In genomic region chr4:177853198-177853597, GRCh38 we compare ENCODE assay signal across 36 cellular contexts.
"Had no signal": no experiment of that assay in that cellular context is flagged by ENCODE, and none has a peak within 500 bp of the region (broad histone marks: within the 10 kb centered on the region; RNA-seq: fewer than 3 reads in every experiment).

No MANE protein-coding gene starts in this region.

- H3K9me3 Mint-ChIP-seq: activated CD4-positive, alpha-beta memory T cell treated with anti-CD3 and anti-CD28 coated beads for 36 hours; activated CD4-positive, alpha-beta T cell treated with anti-CD3 and anti-CD28 coated beads, Interleukin-2, amount 10 ng/mL, durations not matched to agents 24 days and 14 days; activated naive CD4-positive, alpha-beta T cell treated with anti-CD3 and anti-CD28 coated beads for 36 hours; activated T-helper 17 cell treated with anti-CD3 and anti-CD28 coated beads, Interleukin-2, amount 50 U/mL, for 72 hours; T-helper 1 cell treated with Interleukin-12 subunit alpha and Interleukin-12 subunit beta and Interleukin-4 antibody, amounts not matched to agents 30 μg/mL and 1 μg/mL, for 36 hours had no signal

- H3K27me3 ChIP-seq: adrenal gland, body of pancreas, brain microvascular endothelial cell, breast epithelium had no signal

- H3K27ac ChIP-seq: adrenal gland, body of pancreas, brain microvascular endothelial cell, breast epithelium, VCaP had no signal

- H3K4me1 ChIP-seq: adrenal gland, body of pancreas, breast epithelium had no signal

- H3K27me3 Mint-ChIP-seq: activated B cell treated with CpG ODN at 0.5 μM for 24 hours; activated CD4-positive, alpha-beta memory T cell treated with anti-CD3 and anti-CD28 coated beads for 36 hours; activated CD4-positive, alpha-beta T cell treated with anti-CD3 and anti-CD28 coated beads, Interleukin-2, amount 10 ng/mL, durations not matched to agents 24 days and 14 days; activated CD8-positive, alpha-beta T cell treated with anti-CD3 and anti-CD28 coated beads for 36 hours; activated naive CD8-positive, alpha-beta T cell treated with anti-CD3 and anti-CD28 coated beads for 36 hours; activated T-helper 17 cell treated with anti-CD3 and anti-CD28 coated beads, Interleukin-2, amount 50 U/mL, for 72 hours had no signal

- H3K4me3 Mint-ChIP-seq: activated B cell treated with CpG ODN at 0.5 μM for 24 hours; activated CD4-positive, alpha-beta memory T cell treated with anti-CD3 and anti-CD28 coated beads for 36 hours; activated CD4-positive, alpha-beta T cell treated with anti-CD3 and anti-CD28 coated beads, Interleukin-2, amount 10 ng/mL, durations not matched to agents 24 days and 14 days; activated CD8-positive, alpha-beta T cell treated with anti-CD3 and anti-CD28 coated beads for 36 hours; activated naive CD4-positive, alpha-beta T cell treated with anti-CD3 and anti-CD28 coated beads for 36 hours; activated naive CD8-positive, alpha-beta T cell treated with anti-CD3 and anti-CD28 coated beads for 36 hours; activated T-cell treated with anti-CD3 and anti-CD28 coated beads, Interleukin-2, amount 50 U/mL, for 4 hours; activated T-cell treated with anti-CD3 and anti-CD28 coated beads, Interleukin-2, amount 50 U/mL, for 72 hours; activated T-helper 1 cell treated with anti-CD3 and anti-CD28 coated beads, Interleukin-12 subunit alpha, Interleukin-12 subunit beta, Interleukin-2, Interleukin-4 antibody, amounts not matched to agents 30 ng/mL and 10 ng/mL and 1 ng/mL, durations not matched to agents 14 hours and 24 hours and 36 hours; activated T-helper 17 cell treated with anti-CD3 and anti-CD28 coated beads, Interleukin-2, amount 50 U/mL, for 72 hours; T-helper 1 cell treated with Interleukin-12 subunit alpha and Interleukin-12 subunit beta and Interleukin-4 antibody, amounts not matched to agents 30 μg/mL and 1 μg/mL, for 36 hours; T-helper 2 cell treated with Interferon-gamma antibody and Interleukin-4, amounts not matched to agents 5 μg/mL and 100 μg/mL, for 36 hours had no signal

- H3K4me3 ChIP-seq: adrenal gland, body of pancreas, breast epithelium had no signal

- H3K36me3 ChIP-seq: adrenal gland, brain microvascular endothelial cell, breast epithelium had no signal

- H3K36me3 Mint-ChIP-seq: activated CD4-positive, alpha-beta memory T cell treated with anti-CD3 and anti-CD28 coated beads for 36 hours; activated naive CD4-positive, alpha-beta T cell treated with anti-CD3 and anti-CD28 coated beads, Interleukin-2, amount 50 U/mL, for 72 hours; activated naive CD8-positive, alpha-beta T cell treated with anti-CD3 and anti-CD28 coated beads for 36 hours had no signal

- H3K9me3 ChIP-seq: adrenal gland, body of pancreas had no signal

- DNase-seq: activated B cell treated with CpG ODN at 0.5 μM for 24 hours; activated CD4-positive, alpha-beta memory T cell treated with anti-CD3 and anti-CD28 coated beads for 36 hours; activated CD4-positive, alpha-beta T cell treated with anti-CD3 and anti-CD28 coated beads for 4 hours; activated CD4-positive, alpha-beta T cell treated with anti-CD3 and anti-CD28 coated beads, Interleukin-2, amount 10 ng/mL, durations not matched to agents 24 days and 14 days; activated CD4-positive, alpha-beta T cell treated with anti-CD3 and anti-CD28 coated beads, Interleukin-2, amount 50 U/mL, for 1 hour; activated CD4-positive, alpha-beta T cell treated with anti-CD3 and anti-CD28 coated beads, Interleukin-2, amount 50 U/mL, for 4 hours; activated CD4-positive, CD25-positive, alpha-beta regulatory T cell treated with anti-CD3 and anti-CD28 coated beads, Interleukin-2, amount 50 U/mL, for 72 hours; activated CD8-positive, alpha-beta memory T cell treated with anti-CD3 and anti-CD28 coated beads, Interleukin-2, amount 50 U/mL, for 4 hours; activated CD8-positive, alpha-beta T cell treated with anti-CD3 and anti-CD28 coated beads for 36 hours; activated effector memory CD4-positive, alpha-beta T cell treated with anti-CD3 and anti-CD28 coated beads, Interleukin-2, amount 50 U/mL, for 16 hours; activated gamma-delta T cell treated with Interleukin-2 at 50 U/mL for 16 hours; activated naive CD4-positive, alpha-beta T cell; activated naive CD4-positive, alpha-beta T cell treated with anti-CD3 and anti-CD28 coated beads for 36 hours; activated naive CD4-positive, alpha-beta T cell treated with anti-CD3 and anti-CD28 coated beads, Interleukin-2, amount 50 U/mL, for 16 hours; activated naive CD8-positive, alpha-beta T cell treated with anti-CD3 and anti-CD28 coated beads for 36 hours; activated T-cell treated with anti-CD3 and anti-CD28 coated beads for 4 hours; activated T-cell treated with anti-CD3 and anti-CD28 coated beads, Interleukin-2, amount 50 U/mL, for 1 hour; activated T-cell treated with anti-CD3 and anti-CD28 coated beads, Interleukin-2, amount 50 U/mL, for 4 hours; activated T-cell treated with anti-CD3 and anti-CD28 coated beads, Interleukin-2, amount 50 U/mL, for 72 hours; adrenal gland; amniotic stem cell; aorta; body of pancreas; brain microvascular endothelial cell; central memory CD4-positive, alpha-beta T cell; cerebellar nuclear complex; T-helper 1 cell; T-helper 2 cell; T-helper 9 cell had no signal

- ATAC-seq: activated CD8-positive, alpha-beta T cell treated with anti-CD3 and anti-CD28 coated beads for 36 hours; activated naive CD4-positive, alpha-beta T cell treated with anti-CD3 and anti-CD28 coated beads, Interleukin-2, amount 50 U/mL, for 72 hours; activated T-cell treated with anti-CD3 and anti-CD28 coated beads, Interleukin-2, amount 50 U/mL, for 4 hours; activated T-cell treated with anti-CD3 and anti-CD28 coated beads, Interleukin-2, amount 50 U/mL, for 72 hours; activated T-helper 17 cell treated with anti-CD3 and anti-CD28 coated beads, Interleukin-2, amount 50 U/mL, for 72 hours; body of pancreas had no signal

- H3K4me1 Mint-ChIP-seq: activated B cell treated with CpG ODN at 0.5 μM for 24 hours; activated CD4-positive, alpha-beta T cell treated with anti-CD3 and anti-CD28 coated beads, Interleukin-2, amount 10 ng/mL, durations not matched to agents 24 days and 14 days; activated naive CD8-positive, alpha-beta T cell treated with anti-CD3 and anti-CD28 coated beads for 36 hours; activated T-helper 17 cell treated with anti-CD3 and anti-CD28 coated beads, Interleukin-2, amount 50 U/mL, for 72 hours had no signal

- H3K27ac Mint-ChIP-seq: activated B cell treated with CpG ODN at 0.5 μM for 24 hours; activated CD4-positive, alpha-beta memory T cell treated with anti-CD3 and anti-CD28 coated beads for 36 hours; activated CD4-positive, alpha-beta T cell treated with anti-CD3 and anti-CD28 coated beads, Interleukin-2, amount 10 ng/mL, durations not matched to agents 24 days and 14 days; activated CD8-positive, alpha-beta T cell treated with anti-CD3 and anti-CD28 coated beads for 36 hours; activated naive CD4-positive, alpha-beta T cell treated with anti-CD3 and anti-CD28 coated beads for 36 hours; activated naive CD4-positive, alpha-beta T cell treated with anti-CD3 and anti-CD28 coated beads, Interleukin-2, amount 50 U/mL, for 72 hours; activated naive CD8-positive, alpha-beta T cell treated with anti-CD3 and anti-CD28 coated beads for 36 hours; activated T-cell treated with anti-CD3 and anti-CD28 coated beads, Interleukin-2, amount 50 U/mL, for 72 hours; activated T-helper 1 cell treated with anti-CD3 and anti-CD28 coated beads, Interleukin-12 subunit alpha, Interleukin-12 subunit beta, Interleukin-2, Interleukin-4 antibody, amounts not matched to agents 30 ng/mL and 10 ng/mL and 1 ng/mL, durations not matched to agents 14 hours and 24 hours and 36 hours; activated T-helper 17 cell treated with anti-CD3 and anti-CD28 coated beads, Interleukin-2, amount 50 U/mL, for 72 hours; T-helper 1 cell treated with Interleukin-12 subunit alpha and Interleukin-12 subunit beta and Interleukin-4 antibody, amounts not matched to agents 30 μg/mL and 1 μg/mL, for 36 hours; T-helper 2 cell treated with Interferon-gamma antibody and Interleukin-4, amounts not matched to agents 5 μg/mL and 100 μg/mL, for 36 hours had no signal
